ENCODE assay signal across 14 cellular contexts in the genomic region with DNA sequence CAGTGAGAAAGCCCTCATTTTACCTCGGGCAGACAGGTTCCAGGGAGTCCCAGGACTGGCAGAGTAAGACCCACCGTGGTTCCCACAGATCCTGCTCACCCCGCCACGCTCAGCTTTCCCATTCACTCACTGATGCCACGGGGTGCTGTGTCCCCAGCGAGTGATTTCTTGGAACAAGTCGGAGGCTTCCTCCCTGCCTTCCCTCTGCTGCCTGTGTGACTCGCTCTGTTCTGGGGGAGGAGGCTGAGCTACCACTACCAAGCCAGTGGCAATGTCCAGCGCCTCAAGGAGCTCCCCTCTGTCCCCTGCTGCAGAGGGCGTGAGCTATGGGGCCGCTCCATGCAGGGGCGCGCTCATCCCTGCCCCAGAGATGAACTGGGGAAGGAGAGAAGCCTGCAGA. TPM values are rescaled to one million over a fixed set of nuclear protein-coding genes. Genes with fewer than 3 reads are reported as not detected.
"Had no signal": no experiment of that assay in that cellular context is flagged by ENCODE, and none has a peak within 500 bp of the region (broad histone marks: within the 10 kb centered on the region; RNA-seq: fewer than 3 reads in every experiment).

No MANE protein-coding gene starts in this region.

- H3K27ac Mint-ChIP-seq: activated CD8-positive, alpha-beta T cell treated with anti-CD3 and anti-CD28 coated beads for 36 hours; activated T-cell treated with anti-CD3 and anti-CD28 coated beads, Interleukin-2, amount 50 U/mL, for 72 hours; mesothelial cell of epicardium; stimulated activated effector memory CD8-positive, alpha-beta T cell treated with anti-CD3 and anti-CD28 coated beads, Interleukin-12 subunit alpha, Interleukin-12 subunit beta, amount 100 ng/mL, for 72 hours; type B pancreatic cell had no signal

- H3K27me3 Mint-ChIP-seq: activated CD8-positive, alpha-beta T cell treated with anti-CD3 and anti-CD28 coated beads for 36 hours; naive B cell had no signal

- H3K4me1 Mint-ChIP-seq: naive B cell had no signal

- H3K36me3 Mint-ChIP-seq: mesothelial cell of epicardium, naive B cell, type B pancreatic cell had no signal

- H3K27ac ChIP-seq: heart left ventricle, left ventricle myocardium inferior, skin epidermis had no signal

- ATAC-seq: activated CD8-positive, alpha-beta T cell treated with anti-CD3 and anti-CD28 coated beads for 36 hours; activated T-cell treated with anti-CD3 and anti-CD28 coated beads, Interleukin-2, amount 50 U/mL, for 72 hours; heart left ventricle; stimulated activated effector memory CD8-positive, alpha-beta T cell treated with anti-CD3 and anti-CD28 coated beads, Interleukin-12 subunit alpha, Interleukin-12 subunit beta, amount 100 ng/mL, for 72 hours had no signal

- H3K4me3 ChIP-seq: heart left ventricle, left ventricle myocardium inferior, skin epidermis had no signal

- H3K9me3 ChIP-seq: heart left ventricle, left ventricle myocardium inferior had no signal

- H3K27me3 ChIP-seq: heart left ventricle had no signal

- DNase-seq: activated CD4-positive, alpha-beta T cell treated with anti-CD3 and anti-CD28 coated beads for 4 hours; activated CD8-positive, alpha-beta memory T cell treated with anti-CD3 and anti-CD28 coated beads, Interleukin-2, amount 50 U/mL, for 4 hours; activated CD8-positive, alpha-beta T cell treated with anti-CD3 and anti-CD28 coated beads for 36 hours; activated T-cell treated with anti-CD3 and anti-CD28 coated beads, Interleukin-2, amount 50 U/mL, for 72 hours; left ventricle myocardium inferior; naive B cell; nucleus accumbens; T-helper 9 cell had no signal

- H3K4me3 Mint-ChIP-seq: activated CD8-positive, alpha-beta T cell treated with anti-CD3 and anti-CD28 coated beads for 36 hours; activated T-cell treated with anti-CD3 and anti-CD28 coated beads, Interleukin-2, amount 50 U/mL, for 72 hours; mesothelial cell of epicardium; naive B cell; stimulated activated effector memory CD8-positive, alpha-beta T cell treated with anti-CD3 and anti-CD28 coated beads, Interleukin-12 subunit alpha, Interleukin-12 subunit beta, amount 100 ng/mL, for 72 hours; type B pancreatic cell had no signal

RNA-seq across cellular contexts. Expression of gene IL15RA, which starts 12.6 kb away (rescaled TPM):
- total RNA-seq: frontal cortex, mesothelial cell of epicardium had no signal
